20 cellular contexts compared by ENCODE assay signal in the genomic region with DNA sequence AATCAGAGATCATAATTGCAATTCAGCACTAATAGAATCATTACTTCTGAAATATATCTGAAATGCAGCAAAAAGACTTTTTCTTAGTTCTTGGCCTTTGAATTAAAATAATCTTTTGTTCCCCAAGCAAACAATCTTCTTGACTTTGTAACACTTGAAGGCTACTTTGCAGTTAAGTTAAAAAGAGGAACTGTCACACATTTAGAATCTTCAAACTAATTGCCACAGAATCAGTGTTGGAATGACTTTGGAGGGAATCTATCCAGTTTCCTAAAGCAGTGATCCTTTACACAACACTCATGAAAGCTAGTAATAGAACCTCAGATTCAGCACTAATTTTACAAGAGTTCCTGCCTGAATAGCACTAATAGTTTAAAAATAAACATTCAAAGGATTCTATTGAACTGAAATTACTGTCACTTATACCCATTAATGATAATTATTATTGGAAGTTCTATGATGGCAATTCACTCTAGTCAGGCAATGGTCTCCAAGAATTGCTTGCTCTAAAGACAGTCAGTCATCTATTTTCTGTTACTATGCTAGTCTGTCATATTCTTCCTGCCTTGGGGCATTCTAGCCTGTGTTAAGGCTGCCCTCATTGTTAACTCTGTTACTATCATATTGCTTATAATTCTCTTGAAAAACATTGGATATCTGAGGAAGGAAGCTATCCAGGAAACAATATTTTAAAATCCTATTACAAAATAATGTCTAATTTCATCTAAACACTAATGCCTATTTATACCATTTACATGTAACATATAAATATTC.
DNase-seq lines count a peak whose midpoint lies in the region; ATAC-seq, FAIRE-seq and TF ChIP-seq lines count a peak whose summit lies in the region.
"Had no signal": no experiment of that assay in that cellular context is flagged by ENCODE, and none has a peak within 500 bp of the region (broad histone marks: within the 10 kb centered on the region; RNA-seq: fewer than 3 reads in every experiment).

No MANE protein-coding gene starts in this region.

- no peak overlapping the region for H3K27ac Mint-ChIP-seq in astrocyte (ENCODE audit: unreplicated experiment)
- H3K27ac Mint-ChIP-seq in activated naive CD4-positive, alpha-beta T cell treated with anti-CD3 and anti-CD28 coated beads for 36 hours: no peak overlapping the region
- H3K27ac Mint-ChIP-seq: CD14-positive monocyte had no signal

- H4K20me1 ChIP-seq in Karpas-422 (ENCODE audit: insufficient read depth, low read depth, low read length) (no peaks in the 10 kb centered on the region), astrocyte (ENCODE audit: insufficient read depth, low read length) (no peaks in the 10 kb centered on the region)

- TF ChIP-seq CTCF in astrocyte (IDR thresholded peaks at IDR 0.05; ENCODE audit: insufficient read depth, low read depth, low read length): no peak
- TF ChIP-seq CTCF in right atrium auricular region (IDR thresholded peaks at IDR 0.05): no peak

- H3K27me3 Mint-ChIP-seq in astrocyte (ENCODE audit: low read depth, unreplicated experiment): no peaks in the 10 kb centered on the region
- H3K27me3 Mint-ChIP-seq in activated naive CD4-positive, alpha-beta T cell treated with anti-CD3 and anti-CD28 coated beads for 36 hours (ENCODE audit: low read depth): no peaks in the 10 kb centered on the region

- H2AFZ ChIP-seq in Karpas-422 (ENCODE audit: low read length) (0 out of 2 replicates have a peak overlapping the region, but pooled peaks have one; percentile 32), astrocyte (ENCODE audit: low read depth, low read length) (no peak overlapping the region)

- DNase-seq in Karpas-422 (no peak), NCI-H146 (lab: John Stamatoyannopoulos, UW) (peak; percentile 36), astrocyte (ENCODE audit: low read depth) (no peak), right atrium auricular region (ENCODE audit: low spot score) (no peak)
- no peak for DNase-seq in activated naive CD4-positive, alpha-beta T cell treated with anti-CD3 and anti-CD28 coated beads for 36 hours
- DNase-seq: COR-L47; DMS 273 treated with DMSO at 0.1 percent for 48 hours; DND-41; NCI-H1092; NCI-H1694; NCI-H2081 treated with DMSO at 0.1 percent for 48 hours; NCI-H748 treated with DMSO at 0.1 percent for 48 hours; NK-92 treated with Interleukin-12 subunit alpha and Interleukin-12 subunit beta, amount 100 ng/mL, for 24 hours had no signal

- no peak overlapping the region for H3K9ac ChIP-seq in Karpas-422 (ENCODE audit: low read length)
- H3K9ac ChIP-seq in astrocyte (ENCODE audit: low read length): no peak overlapping the region

- H3K27ac ChIP-seq in Karpas-422 (ENCODE audit: low read length) (no peak overlapping the region), astrocyte (ENCODE audit: low read depth, low read length) (no peak overlapping the region), right atrium auricular region (no peak overlapping the region)

- H3K9me3 Mint-ChIP-seq in astrocyte (ENCODE audit: unreplicated experiment): no peaks in the 10 kb centered on the region
- no peaks in the 10 kb centered on the region for H3K9me3 Mint-ChIP-seq in activated naive CD4-positive, alpha-beta T cell treated with anti-CD3 and anti-CD28 coated beads for 36 hours

- intact Hi-C loops in activated naive CD4-positive, alpha-beta T cell treated with anti-CD3 and anti-CD28 coated beads for 36 hours (cut with micrococcal nuclease): no loop called here

- no peaks in the 10 kb centered on the region for H3K36me3 Mint-ChIP-seq in astrocyte (ENCODE audit: low read depth, unreplicated experiment)
- H3K36me3 Mint-ChIP-seq in activated naive CD4-positive, alpha-beta T cell treated with anti-CD3 and anti-CD28 coated beads for 36 hours (ENCODE audit: low read depth): no peaks in the 10 kb centered on the region

- H3K9me2 ChIP-seq in Karpas-422 (replicated peaks; ENCODE audit: insufficient read depth, low read length): no peaks in the 10 kb centered on the region

- H3K4me1 ChIP-seq in Karpas-422 (ENCODE audit: low read length) (peaks cover 5% of the 10 kb centered on the region; the same call in 1 of the 2 replicates), astrocyte (ENCODE audit: insufficient read depth, low read length) (no peaks in the 10 kb centered on the region), right atrium auricular region (no peaks in the 10 kb centered on the region)
- H3K4me1 ChIP-seq: HAP-1 had no signal

- FAIRE-seq in astrocyte (lab: Jason Lieb, UNC): peak; percentile 56
- FAIRE-seq: RCC 7860 had no signal

- no peaks in the 10 kb centered on the region for H3K36me3 ChIP-seq in Karpas-422 (ENCODE audit: insufficient read depth, low read length)
- no peaks in the 10 kb centered on the region for H3K36me3 ChIP-seq in astrocyte (ENCODE audit: insufficient read depth, low read length)
- no peaks in the 10 kb centered on the region for H3K36me3 ChIP-seq in right atrium auricular region
- H3K36me3 ChIP-seq: HAP-1 had no signal

- H3K27me3 ChIP-seq in Karpas-422 (ENCODE audit: low read length) (no peaks in the 10 kb centered on the region), astrocyte (ENCODE audit: insufficient read depth, low read length) (no peaks in the 10 kb centered on the region), right atrium auricular region (no peaks in the 10 kb centered on the region)

- peaks cover 7% of the 10 kb centered on the region for H3K4me1 Mint-ChIP-seq in astrocyte (ENCODE audit: low read depth, unreplicated experiment)
- no peaks in the 10 kb centered on the region for H3K4me1 Mint-ChIP-seq in activated naive CD4-positive, alpha-beta T cell treated with anti-CD3 and anti-CD28 coated beads for 36 hours (ENCODE audit: low read depth)
- H3K4me1 Mint-ChIP-seq: CD14-positive monocyte had no signal

- CTCF ChIA-PET in activated naive CD4-positive, alpha-beta T cell treated with anti-CD3 and anti-CD28 coated beads for 36 hours (lab: Charles Lee): no interaction called here

- H3K4me3 Mint-ChIP-seq in astrocyte (ENCODE audit: unreplicated experiment): no peak overlapping the region
- no peak overlapping the region for H3K4me3 Mint-ChIP-seq in activated naive CD4-positive, alpha-beta T cell treated with anti-CD3 and anti-CD28 coated beads for 36 hours
- H3K4me3 Mint-ChIP-seq: CD14-positive monocyte had no signal

- H3K79me2 ChIP-seq in Karpas-422 (ENCODE audit: low read length) (no peaks in the 10 kb centered on the region), astrocyte (ENCODE audit: insufficient read depth, low read length) (no peaks in the 10 kb centered on the region)

- H3K4me2 ChIP-seq in Karpas-422 (ENCODE audit: low read depth, low read length, poor library complexity, severe bottlenecking) (no peak overlapping the region), astrocyte (ENCODE audit: low read length) (no peak overlapping the region)

- H3K9me3 ChIP-seq in Karpas-422 (ENCODE audit: low read length) (no peaks in the 10 kb centered on the region), astrocyte (ENCODE audit: insufficient read depth, low read depth, low read length) (no peaks in the 10 kb centered on the region), right atrium auricular region (no peaks in the 10 kb centered on the region)
- H3K9me3 ChIP-seq: HAP-1 had no signal

- H3K4me3 ChIP-seq in Karpas-422 (ENCODE audit: low read length): no peak overlapping the region
- H3K4me3 ChIP-seq in astrocyte (ENCODE audit: insufficient read depth, low read depth, low read length): no peak overlapping the region
- no peak overlapping the region for H3K4me3 ChIP-seq in right atrium auricular region
- H3K4me3 ChIP-seq: HAP-1 had no signal

- ATAC-seq in HG03342 (IDR thresholded peaks at IDR 0.05; ENCODE audit: unreplicated experiment) (no peak), HG03520 (IDR thresholded peaks at IDR 0.05; ENCODE audit: unreplicated experiment) (no peak)
- ATAC-seq: Right ventricle myocardium inferior, SK-N-SH treated with all-trans-retinoic acid at 6 μM for 48 hours had no signal
